18 cellular contexts compared by ENCODE assay signal in genomic region chr6:160142115-160142715, GRCh38. TPM values are rescaled to one million over a fixed set of nuclear protein-coding genes. Genes with fewer than 3 reads are reported as not detected.
DNase-seq lines count a peak whose midpoint lies in the region; ATAC-seq, FAIRE-seq and TF ChIP-seq lines count a peak whose summit lies in the region.
"Had no signal": no experiment of that assay in that cellular context is flagged by ENCODE, and none has a peak within 500 bp of the region (broad histone marks: within the 10 kb centered on the region; RNA-seq: fewer than 3 reads in every experiment).

No MANE protein-coding gene starts in this region.

- ATAC-seq in A549 (no peak), right lobe of liver (peak in 2 of 4 donors; percentile 0 to 7), GM23338 (no peak), WTC11 (no peak)

- no peaks in the 10 kb centered on the region for H4K20me1 ChIP-seq in smooth muscle cell (ENCODE audit: low read depth)
- no peaks in the 10 kb centered on the region for H4K20me1 ChIP-seq in GM23338 (replicated peaks; ENCODE audit: insufficient read depth)

- H3K4me2 ChIP-seq in A549 (no peak overlapping the region), smooth muscle cell (peak overlapping the region; percentile 20), GM23338 (no peak overlapping the region)
- H3K4me2 ChIP-seq: BLaER1 treated with 17β-estradiol and CSF1 and Interleukin-3, amounts not matched to agents 10 nM and 100 nM had no signal

- TF ChIP-seq CTCF in A549 (IDR thresholded peaks at IDR 0.05), result no peak
- no peak for TF ChIP-seq CTCF in coronary artery (IDR thresholded peaks at IDR 0.05)
- TF ChIP-seq CTCF in right lobe of liver (IDR thresholded peaks at IDR 0.05), result no peak
- no peak for TF ChIP-seq CTCF in smooth muscle cell (IDR thresholded peaks at IDR 0.05; ENCODE audit: borderline replicate concordance, insufficient read depth, poor library complexity, severe bottlenecking)
- TF ChIP-seq CTCF in GM23338 (conservative IDR thresholded peaks at IDR 0.05; ENCODE audit: low read depth in 2 of 2), result no peak
- no peak for TF ChIP-seq CTCF in WTC11 (IDR thresholded peaks at IDR 0.05)

- H3K4me3 Mint-ChIP-seq in GM23338 (no peak overlapping the region), WTC11 (no peak overlapping the region)

- no peaks in the 10 kb centered on the region for H3K27me3 ChIP-seq in right lobe of liver
- no peaks in the 10 kb centered on the region for H3K27me3 ChIP-seq in smooth muscle cell (ENCODE audit: low read depth)
- H3K27me3 ChIP-seq in GM23338 (ENCODE audit: insufficient read depth), result no peaks in the 10 kb centered on the region
- no peaks in the 10 kb centered on the region for H3K27me3 ChIP-seq in effector memory CD4-positive, alpha-beta T cell (replicated peaks; ENCODE audit: control insufficient read depth, insufficient read depth, low read length, poor library complexity, severe bottlenecking)
- H3K27me3 ChIP-seq: BLaER1 treated with 17β-estradiol and CSF1 and Interleukin-3, amounts not matched to agents 10 nM and 100 nM had no signal

- 91% methylated on average over 6 of the region's 8 CpGs for WGBS in A549 (ENCODE audit: missing lambda C conversion rate)
- WGBS in right lobe of liver (ENCODE audit: insufficient coverage, low coverage, low lambda C conversion rate, missing lambda C conversion rate), result 23% methylated on average over 6 of the region's 8 CpGs
- 95% methylated on average over 8 of the region's 8 CpGs for WGBS in smooth muscle cell (ENCODE audit: low lambda C conversion rate)

- no peaks in the 10 kb centered on the region; the same call in 2 of the 3 replicates for H3K9me3 Mint-ChIP-seq in GM23338
- H3K9me3 Mint-ChIP-seq in WTC11, result peaks cover 20% of the 10 kb centered on the region

- H2AFZ ChIP-seq in smooth muscle cell (ENCODE audit: low read depth) (no peak overlapping the region), GM23338 (no peak overlapping the region)
- H2AFZ ChIP-seq: GM23248 had no signal

- CTCF ChIA-PET in A549 (lab: Yijun Ruan, JAX) (interaction anchor here (1.3 to 2.5 kb wide), 2 partner anchors 313 to 378 kb away, joined by 3 to 11 read pairs; no protein-coding TSS in a partner anchor), WTC11 (lab: Charles Lee) (interaction anchor here (1.2 to 1.5 kb wide), 3 partner anchors 26 to 313 kb away, joined by 3 to 4 read pairs (median 3); no protein-coding TSS in a partner anchor)

- H3K9me2 ChIP-seq in GM23338 (ENCODE audit: insufficient read depth), result no peaks in the 10 kb centered on the region

- TF ChIP-seq RAD21 in A549 (conservative IDR thresholded peaks at IDR 0.05 in 1 of 2, IDR thresholded peaks at IDR 0.05 in 1 of 2), result no peak

- TF ChIP-seq EP300 in A549 (IDR thresholded peaks at IDR 0.05), result no peak

- H3K9ac ChIP-seq in smooth muscle cell (ENCODE audit: low read depth), result no peak overlapping the region
- H3K9ac ChIP-seq: BLaER1 treated with 17β-estradiol and CSF1 and Interleukin-3, amounts not matched to agents 10 nM and 100 nM; GM23248 had no signal

- TF ChIP-seq POLR2A in A549 (IDR thresholded peaks at IDR 0.05; ENCODE audit: low read length) (no peak), right lobe of liver (IDR thresholded peaks at IDR 0.05) (no peak)

- no peak overlapping the region for H3K4me3 ChIP-seq in A549
- no peak overlapping the region for H3K4me3 ChIP-seq in coronary artery
- H3K4me3 ChIP-seq in right lobe of liver, result no peak overlapping the region
- H3K4me3 ChIP-seq in smooth muscle cell, result no peak overlapping the region
- H3K4me3 ChIP-seq in GM23338, result no peak overlapping the region
- no peak overlapping the region for H3K4me3 ChIP-seq in effector memory CD4-positive, alpha-beta T cell (ENCODE audit: insufficient read depth, low read depth, low read length, poor library complexity, severe bottlenecking)
- H3K4me3 ChIP-seq: BLaER1 treated with 17β-estradiol and CSF1 and Interleukin-3, amounts not matched to agents 10 nM and 100 nM; GM23248 had no signal

- FAIRE-seq in A549 (lab: Jason Lieb, UNC), result no peak
- FAIRE-seq: G401.6, HTR-8/SVneo had no signal

- H3K9me3 ChIP-seq in A549, result no peaks in the 10 kb centered on the region
- no peaks in the 10 kb centered on the region for H3K9me3 ChIP-seq in right lobe of liver
- no peaks in the 10 kb centered on the region for H3K9me3 ChIP-seq in smooth muscle cell (replicated peaks; ENCODE audit: low read depth)
- H3K9me3 ChIP-seq in effector memory CD4-positive, alpha-beta T cell (ENCODE audit: control insufficient read depth, low read length), result no peaks in the 10 kb centered on the region

- H3K4me1 ChIP-seq in A549 (peaks cover 49% of the 10 kb centered on the region), right lobe of liver (peaks cover 0 to 38% (median 23%) of the 10 kb centered on the region in 4 donors), smooth muscle cell (ENCODE audit: low read depth) (no peaks in the 10 kb centered on the region), GM23338 (ENCODE audit: insufficient read depth) (no peaks in the 10 kb centered on the region)
- H3K4me1 ChIP-seq in effector memory CD4-positive, alpha-beta T cell (ENCODE audit: control insufficient read depth, insufficient read depth, low read length, poor library complexity, severe bottlenecking), result no peaks in the 10 kb centered on the region
- H3K4me1 ChIP-seq: BLaER1 treated with 17β-estradiol and CSF1 and Interleukin-3, amounts not matched to agents 10 nM and 100 nM had no signal

- no peaks in the 10 kb centered on the region for H3K36me3 Mint-ChIP-seq in GM23338 (ENCODE audit: low read depth)
- H3K36me3 Mint-ChIP-seq in WTC11, result no peaks in the 10 kb centered on the region; the same call in 1 of the 2 replicates

- peaks cover 20% of the 10 kb centered on the region for H3K4me1 Mint-ChIP-seq in GM23338
- peaks cover 22% of the 10 kb centered on the region for H3K4me1 Mint-ChIP-seq in WTC11

- H3K79me2 ChIP-seq in smooth muscle cell (ENCODE audit: low read depth) (no peaks in the 10 kb centered on the region), GM23338 (replicated peaks; ENCODE audit: insufficient read depth) (no peaks in the 10 kb centered on the region)

- H3K27ac ChIP-seq in A549, result peak overlapping the region; percentile 75 to 87
- H3K27ac ChIP-seq in coronary artery, result peak overlapping the region; percentile 89 to 94
- H3K27ac ChIP-seq in right lobe of liver, result peak overlapping the region; percentile 50 to 94 (median 92)
- peak overlapping the region; percentile 51 for H3K27ac ChIP-seq in smooth muscle cell (ENCODE audit: low read depth)
- H3K27ac ChIP-seq in GM23338 (ENCODE audit: low read depth), result no peak overlapping the region
- H3K27ac ChIP-seq in effector memory CD4-positive, alpha-beta T cell (ENCODE audit: insufficient read depth, low read length, poor library complexity, severe bottlenecking), result no peak overlapping the region
- H3K27ac ChIP-seq: BLaER1 treated with 17β-estradiol and CSF1 and Interleukin-3, amounts not matched to agents 10 nM and 100 nM; GM23248; HL-60 had no signal

- DNase-seq in A549 (ENCODE audit: low read depth in 1 of 2, low spot score in 1 of 2) (no peak), coronary artery (ENCODE audit: low spot score) (no peak), right lobe of liver (no peak), smooth muscle cell (lab: John Stamatoyannopoulos, UW; ENCODE audit: unreplicated experiment) (no peak), GM23338 (ENCODE audit: low spot score) (no peak), WTC11 (ENCODE audit: low spot score) (no peak), NCI-H524 (lab: John Stamatoyannopoulos, UW) (no peak)
- DNase-seq in effector memory CD4-positive, alpha-beta T cell, result no peak
- DNase-seq: DMS79 treated with DMSO at 0.1 percent for 48 hours, GM23248, NCI-H1417, NCI-H187 treated with DMSO at 0.1 percent for 48 hours, NCI-H446, OCI-M1 had no signal

- intact Hi-C loops in right lobe of liver (cut with DNase I), result no loop called here

- peaks cover 12% of the 10 kb centered on the region for H3F3A ChIP-seq in smooth muscle cell (ENCODE audit: low read depth)
- H3F3A ChIP-seq in GM23338 (replicated peaks; ENCODE audit: low read depth), result no peaks in the 10 kb centered on the region

- POLR2A ChIA-PET in A549 (lab: Yijun Ruan, JAX) (no interaction called here), WTC11 (lab: Charles Lee) (no interaction called here)

- H3K27me3 Mint-ChIP-seq in GM23338 (ENCODE audit: insufficient read depth, low read depth, poor library complexity) (peaks cover 6% of the 10 kb centered on the region), WTC11 (ENCODE audit: low read depth) (no peaks in the 10 kb centered on the region; the same call in 1 of the 2 replicates)

- H3K27ac Mint-ChIP-seq in GM23338 (no peak overlapping the region), WTC11 (no peak overlapping the region)

- H3K36me3 ChIP-seq in right lobe of liver (peaks cover 0 to 66% (median 16%) of the 10 kb centered on the region in 4 donors), smooth muscle cell (ENCODE audit: low read depth) (no peaks in the 10 kb centered on the region), GM23338 (ENCODE audit: insufficient read depth) (no peaks in the 10 kb centered on the region)
- H3K36me3 ChIP-seq in effector memory CD4-positive, alpha-beta T cell (ENCODE audit: control insufficient read depth, insufficient read depth, low read length), result no peaks in the 10 kb centered on the region
- H3K36me3 ChIP-seq: BLaER1 treated with 17β-estradiol and CSF1 and Interleukin-3, amounts not matched to agents 10 nM and 100 nM had no signal

TF ChIP-seq in A549, 52 proteins besides CTCF, POLR2A, EP300 and RAD21 (continues in another document):
- TF ChIP-seq TP53 (CRISPR knock-in tag; IDR thresholded peaks at IDR 0.05) (no peak), JUNB (IDR thresholded peaks at IDR 0.05) (no peak), TFCP2L1 (CRISPR knock-in tag; IDR thresholded peaks at IDR 0.05) (no peak)

TF ChIP-seq in GM23338, 12 proteins besides CTCF, POLR2A, EP300 and RAD21 (continues in another document):
- no peak for TF ChIP-seq EZH2phosphoT487 (IDR thresholded peaks at IDR 0.05; ENCODE audit: unreplicated experiment)
- no peak for TF ChIP-seq JUNB (IDR thresholded peaks at IDR 0.05; ENCODE audit: unreplicated experiment)

TF ChIP-seq in WTC11, 78 proteins besides CTCF, POLR2A, EP300 and RAD21 (continues in another document):
- no peak for TF ChIP-seq CREM (CRISPR knock-in tag; IDR thresholded peaks at IDR 0.05)
- TF ChIP-seq ZNF423 (CRISPR knock-in tag; IDR thresholded peaks at IDR 0.05), result no peak

RNA-seq across cellular contexts. Expression of gene SLC22A1, which starts 20.6 kb away (rescaled TPM):
- polyA plus RNA-seq in A549 (2011; rRNA removed), result 0.87 and 2.1 TPM in 2 replicates
- polyA plus RNA-seq in A549 (2012; cell fraction: cytosol; rRNA removed), result 0.79 and 0.93 TPM in 2 replicates
- polyA plus RNA-seq in A549 (2012; cell fraction: nucleus; rRNA removed), result 1.2 and 1.3 TPM in 2 replicates
- polyA plus RNA-seq in A549 (2017; fragmentation: RNase III; extraction: RNeasy Plus Mini Kit Qiagen cat#74134 plus additional on column Dnase treatment), result 1.6 to 2.1 TPM (median 1.7 TPM) in 3 replicates
- polyA minus RNA-seq in A549 (2011; rRNA and poly(A)+ RNA removed), result 0.44 and 2.1 TPM in 2 replicates
- total RNA-seq in right lobe of liver, result 1,000 to 10,000 TPM in 3 of 6 experiments, 100 to 1,000 TPM in 3; 190 to 1,656 (median 769) TPM
- total RNA-seq in smooth muscle cell, result 0.04 and 1.4 TPM in 2 replicates
- polyA plus RNA-seq in smooth muscle cell, result 1.5 and 1.6 TPM in 2 replicates
- total RNA-seq in GM23338 (2014; rRNA removed; shearing (Covaris generic)), result 0.10 TPM in 1 of 2 replicates, not detected in the other
- 0.59 and 0.65 TPM in 2 replicates for polyA plus RNA-seq in GM23338 (2016; fragmentation: Nextera tagmentation; extraction: Ambion mirVana)
- total RNA-seq in WTC11 (2021), result 0.41 to 1.2 TPM (median 0.78 TPM) in 3 replicates
- total RNA-seq: GM23248 had no signal
- polyA plus RNA-seq: GM23248 had no signal

Comparison
In these comparisons a context has a peak if more than half of its experiments do, and no peak if none do; other contexts are left out.
1. H3K27ac ChIP-seq: peak in A549 (2 of 2), coronary artery (2 of 2), right lobe of liver (3 of 3) and smooth muscle cell (single experiment); none in GM23338 (single experiment) and effector memory CD4-positive, alpha-beta T cell (single experiment).
2. RNA of gene SLC22A1, which starts 20.6 kb away (total RNA-seq): 190 to 1,656 TPM in right lobe of liver; 0.41 to 1.2 TPM in WTC11, 0.10 TPM in GM23338 and 0.04 to 1.4 TPM in smooth muscle cell; every median in the first group is over 10 times any median in the second.